In the genomic region with DNA sequence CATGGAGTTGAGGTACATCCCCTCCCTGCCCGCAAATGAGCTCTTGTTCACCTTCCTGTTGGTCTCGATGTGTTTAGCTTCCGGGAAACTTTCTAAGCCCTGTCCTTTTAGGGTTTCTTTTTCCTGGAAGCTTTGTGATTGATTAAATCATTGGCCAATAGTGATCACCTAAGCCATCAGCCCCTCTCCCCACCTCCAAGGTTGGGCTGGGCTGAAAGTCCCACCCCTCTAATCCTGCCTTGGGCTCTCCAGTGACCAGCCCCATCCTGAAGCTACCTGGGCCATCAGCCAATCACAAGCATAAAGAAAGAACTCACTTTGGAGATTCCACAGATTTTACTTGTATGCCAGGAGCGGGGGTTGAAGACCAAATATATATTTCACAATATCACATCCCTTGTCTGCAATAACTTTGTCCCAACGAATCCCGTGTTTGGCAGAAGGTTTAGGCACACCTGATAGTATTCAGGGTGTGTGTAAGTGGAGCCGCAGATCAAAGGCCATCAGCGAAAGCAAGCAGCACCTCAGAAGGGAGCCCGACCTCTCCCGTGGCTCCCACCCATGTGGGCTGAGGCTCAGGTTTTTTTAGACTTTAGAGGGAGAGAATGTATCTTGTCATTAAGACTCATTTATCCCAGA, we compare ENCODE assay signal across 20 cellular contexts. TPM values are rescaled to one million over a fixed set of nuclear protein-coding genes. Genes with fewer than 3 reads are reported as not detected.
"Had no signal": no experiment of that assay in that cellular context is flagged by ENCODE, and none has a peak within 500 bp of the region (broad histone marks: within the 10 kb centered on the region; RNA-seq: fewer than 3 reads in every experiment).

No MANE protein-coding gene starts in this region.

- ATAC-seq: activated T-cell treated with anti-CD3 and anti-CD28 coated beads, Interleukin-2, amount 50 U/mL, for 72 hours; natural killer cell treated with Interleukin-12 subunit alpha and Interleukin-12 subunit beta and Interleukin-15 and Interleukin-18, amount 100 ng/mL, for 72 hours; right cardiac atrium had no signal

- H3K27me3 ChIP-seq: testis, upper lobe of left lung had no signal

- H3K4me2 ChIP-seq: smooth muscle cell had no signal

- H3K9me3 ChIP-seq: left ventricle myocardium inferior, stomach, testis, upper lobe of left lung had no signal

- H3K36me3 ChIP-seq: left ventricle myocardium inferior, stomach, upper lobe of left lung had no signal

- H3K4me1 ChIP-seq: testis had no signal

- H3K4me3 ChIP-seq: left ventricle myocardium inferior, smooth muscle cell, stomach, testis, upper lobe of left lung had no signal

- H3K9me3 Mint-ChIP-seq: activated CD4-positive, alpha-beta T cell treated with anti-CD3 and anti-CD28 coated beads, Interleukin-2, amount 10 ng/mL, durations not matched to agents 7 days and 5 days; activated naive CD8-positive, alpha-beta T cell treated with anti-CD3 and anti-CD28 coated beads for 36 hours; activated T-cell treated with anti-CD3 and anti-CD28 coated beads, Interleukin-2, amount 50 U/mL, for 72 hours; natural killer cell treated with Interleukin-12 subunit alpha and Interleukin-12 subunit beta and Interleukin-15 and Interleukin-18, amount 100 ng/mL, for 72 hours had no signal

- H3K27ac ChIP-seq: left ventricle myocardium inferior, stomach, testis, upper lobe of left lung had no signal

- H3K27me3 Mint-ChIP-seq: activated CD4-positive, alpha-beta T cell treated with anti-CD3 and anti-CD28 coated beads, Interleukin-2, amount 10 ng/mL, durations not matched to agents 7 days and 5 days; activated naive CD8-positive, alpha-beta T cell treated with anti-CD3 and anti-CD28 coated beads for 36 hours; natural killer cell treated with Interleukin-12 subunit alpha and Interleukin-12 subunit beta and Interleukin-15 and Interleukin-18, amount 100 ng/mL, for 72 hours had no signal

- H3K36me3 Mint-ChIP-seq: activated naive CD8-positive, alpha-beta T cell treated with anti-CD3 and anti-CD28 coated beads for 36 hours; natural killer cell treated with Interleukin-12 subunit alpha and Interleukin-12 subunit beta and Interleukin-15 and Interleukin-18, amount 100 ng/mL, for 72 hours had no signal

- FAIRE-seq: keratinocyte had no signal

- H3K27ac Mint-ChIP-seq: activated CD4-positive, alpha-beta T cell treated with anti-CD3 and anti-CD28 coated beads, Interleukin-2, amount 10 ng/mL, durations not matched to agents 7 days and 5 days; activated naive CD8-positive, alpha-beta T cell treated with anti-CD3 and anti-CD28 coated beads for 36 hours; activated T-cell treated with anti-CD3 and anti-CD28 coated beads, Interleukin-2, amount 50 U/mL, for 72 hours; natural killer cell treated with Interleukin-12 subunit alpha and Interleukin-12 subunit beta and Interleukin-15 and Interleukin-18, amount 100 ng/mL, for 72 hours; progenitor cell of endocrine pancreas had no signal

- DNase-seq: activated CD4-positive, alpha-beta T cell treated with anti-CD3 and anti-CD28 coated beads, Interleukin-2, amount 10 ng/mL, durations not matched to agents 7 days and 5 days; activated CD8-positive, alpha-beta memory T cell treated with anti-CD3 and anti-CD28 coated beads, Interleukin-2, amount 50 U/mL, for 48 hours; activated gamma-delta T cell; activated naive CD8-positive, alpha-beta T cell treated with anti-CD3 and anti-CD28 coated beads for 36 hours; activated T-cell treated with anti-CD3 and anti-CD28 coated beads, Interleukin-2, amount 50 U/mL, for 72 hours; anterior cingulate cortex; cerebellar nuclear complex; effector memory CD4-positive, alpha-beta T cell; left ventricle myocardium inferior; mesenchymal stem cell; nucleus accumbens; right cardiac atrium; stomach; testis; upper lobe of left lung had no signal

- H3K4me3 Mint-ChIP-seq: activated CD4-positive, alpha-beta T cell treated with anti-CD3 and anti-CD28 coated beads, Interleukin-2, amount 10 ng/mL, durations not matched to agents 7 days and 5 days; activated naive CD8-positive, alpha-beta T cell treated with anti-CD3 and anti-CD28 coated beads for 36 hours; activated T-cell treated with anti-CD3 and anti-CD28 coated beads, Interleukin-2, amount 50 U/mL, for 72 hours; natural killer cell treated with Interleukin-12 subunit alpha and Interleukin-12 subunit beta and Interleukin-15 and Interleukin-18, amount 100 ng/mL, for 72 hours had no signal

RNA-seq across cellular contexts. Expression of a gene that starts 20.3 kb away (rescaled TPM):
- total RNA-seq: activated naive CD8-positive, alpha-beta T cell treated with anti-CD3 and anti-CD28 coated beads for 36 hours; epithelial cell of proximal tubule had no signal
- polyA plus RNA-seq: keratinocyte, smooth muscle cell had no signal
